8 cellular contexts compared by ENCODE assay signal in the genomic region with DNA sequence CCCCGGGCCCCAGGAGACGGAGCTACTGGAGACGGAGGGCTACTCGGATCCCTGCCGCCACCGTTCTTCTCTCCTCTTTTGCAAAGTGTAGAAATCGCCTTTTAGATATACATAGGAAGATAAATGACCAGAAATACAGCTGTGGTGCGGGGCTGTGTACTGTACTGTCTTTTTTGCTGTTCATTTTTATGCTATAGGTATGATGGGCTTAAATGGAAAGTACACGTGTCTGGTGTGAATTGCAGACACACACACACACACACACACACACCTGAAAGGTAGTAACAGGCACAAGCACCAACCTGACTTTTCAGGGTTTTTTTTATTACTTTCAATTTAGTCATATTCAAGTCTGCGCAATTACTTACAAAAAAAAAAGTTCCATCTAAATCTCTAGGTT. TPM values are rescaled to one million over a fixed set of nuclear protein-coding genes. Genes with fewer than 3 reads are reported as not detected.
A peak's percentile ranks its signal among the peaks of the same experiment; 100 is the strongest.
DNase-seq lines count a peak whose midpoint lies in the region; ATAC-seq and TF ChIP-seq lines count a peak whose summit lies in the region.

No MANE protein-coding gene starts in this region.

- H3K36me3 ChIP-seq in HAP-1 (replicated peaks), result no peaks in the 10 kb centered on the region
- H3K36me3 ChIP-seq in iPS-15b (ENCODE audit: control insufficient read depth, insufficient read depth, low read length), result no peaks in the 10 kb centered on the region
- no peaks in the 10 kb centered on the region for H3K36me3 ChIP-seq in skeletal muscle tissue (ENCODE audit: control insufficient read depth in 3 of 3, insufficient read depth in 3 of 3, low read length in 3 of 3)
- H3K36me3 ChIP-seq in naive thymus-derived CD4-positive, alpha-beta T cell (ENCODE audit: control insufficient read depth in 2 of 3, insufficient read depth in 3 of 3, low read length in 3 of 3), result no peaks in the 10 kb centered on the region

- CTCF ChIA-PET in naive thymus-derived CD4-positive, alpha-beta T cell (lab: Charles Lee), result interaction anchor here (0.6 kb wide), 1 partner anchor 693 kb away, joined by 3 read pairs; no protein-coding TSS in a partner anchor

- in situ Hi-C loops in HAP-1 (cut with MboI; ENCODE audit: low sequenced_read_pairs), result no loop called here

- no peaks in the 10 kb centered on the region for H3K36me3 Mint-ChIP-seq in naive thymus-derived CD4-positive, alpha-beta T cell

- H3K27me3 Mint-ChIP-seq in naive thymus-derived CD4-positive, alpha-beta T cell, result peaks cover 24 to 63% (median 45%) of the 10 kb centered on the region in 5 donors

- H3K9me3 ChIP-seq in HAP-1 (no peaks in the 10 kb centered on the region), iPS-15b (ENCODE audit: control insufficient read depth, insufficient read depth, low read length) (no peaks in the 10 kb centered on the region), skeletal muscle tissue (ENCODE audit: control insufficient read depth in 3 of 3, low read length in 3 of 3) (no peaks in the 10 kb centered on the region)
- H3K9me3 ChIP-seq in naive thymus-derived CD4-positive, alpha-beta T cell (ENCODE audit: control insufficient read depth in 2 of 3, low read length in 3 of 3), result no peaks in the 10 kb centered on the region

- DNase-seq in HAP-1 (ENCODE audit: low spot score in 2 of 2), result no peak
- no peak for DNase-seq in naive thymus-derived CD4-positive, alpha-beta T cell
- no peak for DNase-seq in HUDEP-2 (lab: John Stamatoyannopoulos, UW; ENCODE audit: unreplicated experiment in 76 of 76)
- DNase-seq in medulla oblongata (ENCODE audit: extremely low spot score), result no peak
- no peak for DNase-seq in islet precursor cell

- peaks cover 0 to 16% (median 2%) of the 10 kb centered on the region in 11 donors for H3K9me3 Mint-ChIP-seq in naive thymus-derived CD4-positive, alpha-beta T cell

- POLR2A ChIA-PET in naive thymus-derived CD4-positive, alpha-beta T cell (lab: Charles Lee), result no interaction called here

- no peak overlapping the region for H3K27ac ChIP-seq in skeletal muscle tissue (ENCODE audit: low read depth, low read length)
- no peak overlapping the region for H3K27ac ChIP-seq in naive thymus-derived CD4-positive, alpha-beta T cell (ENCODE audit: low read depth, low read length)

- H3K27ac Mint-ChIP-seq in naive thymus-derived CD4-positive, alpha-beta T cell, result no peak overlapping the region

- no peaks in the 10 kb centered on the region for H3K4me1 ChIP-seq in HAP-1
- H3K4me1 ChIP-seq in iPS-15b (ENCODE audit: control insufficient read depth, insufficient read depth, low read length), result peaks cover 5% of the 10 kb centered on the region
- peaks cover 0 to 6% (median 4%) of the 10 kb centered on the region in 3 donors for H3K4me1 ChIP-seq in skeletal muscle tissue (ENCODE audit: control insufficient read depth in 3 of 3, insufficient read depth in 3 of 3, low read length in 3 of 3)
- no peaks in the 10 kb centered on the region for H3K4me1 ChIP-seq in naive thymus-derived CD4-positive, alpha-beta T cell (ENCODE audit: control insufficient read depth in 2 of 2, insufficient read depth in 2 of 2, low read length in 2 of 2)

- H3K9ac ChIP-seq in iPS-15b (ENCODE audit: low read depth, low read length) (peak overlapping the region; percentile 82), skeletal muscle tissue (ENCODE audit: low read depth in 1 of 3, low read length in 3 of 3) (no peak overlapping the region)

- H3K27me3 ChIP-seq in HAP-1 (ENCODE audit: low read depth) (peaks cover 59% of the 10 kb centered on the region), iPS-15b (ENCODE audit: control insufficient read depth, insufficient read depth, low read length) (no peaks in the 10 kb centered on the region), skeletal muscle tissue (ENCODE audit: control insufficient read depth in 3 of 3, insufficient read depth in 3 of 3, low read length in 3 of 3) (peaks cover 16 to 24% (median 17%) of the 10 kb centered on the region in 3 donors)
- H3K27me3 ChIP-seq in naive thymus-derived CD4-positive, alpha-beta T cell (ENCODE audit: control insufficient read depth in 2 of 2, insufficient read depth in 2 of 2, low read length in 2 of 2), result no peaks in the 10 kb centered on the region

- H3K4me3 ChIP-seq in HAP-1 (peak overlapping the region; percentile 25; the same call in 1 of the 2 replicates), WI38 (ENCODE audit: low read depth, low read length) (peak overlapping the region; percentile 52), iPS-15b (ENCODE audit: low read depth, low read length) (peak overlapping the region; percentile 85), skeletal muscle tissue (ENCODE audit: low read length in 3 of 3) (peak overlapping the region; percentile 57 to 68 (median 68))
- H3K4me3 ChIP-seq in naive thymus-derived CD4-positive, alpha-beta T cell (ENCODE audit: low read length), result no peak overlapping the region

- no peak for ATAC-seq in naive thymus-derived CD4-positive, alpha-beta T cell

- no peak for TF ChIP-seq CTCF in WI38 (IDR thresholded peaks at IDR 0.05; ENCODE audit: low read depth, low read length)

- intact Hi-C loops in naive thymus-derived CD4-positive, alpha-beta T cell (cut with micrococcal nuclease), result no loop called here

- H3K4me3 Mint-ChIP-seq in naive thymus-derived CD4-positive, alpha-beta T cell, result peak overlapping the region in 3 of 10 donors; percentile 12 to 30 (median 19)

- peaks cover 0 to 14% (median 5%) of the 10 kb centered on the region in 7 donors for H3K4me1 Mint-ChIP-seq in naive thymus-derived CD4-positive, alpha-beta T cell

RNA-seq across cellular contexts. Expression of a gene that starts 0.8 kb away (rescaled TPM):
- total RNA-seq in skeletal muscle tissue, result 4.7 TPM
- total RNA-seq in naive thymus-derived CD4-positive, alpha-beta T cell, result not detected
- polyA plus RNA-seq in naive thymus-derived CD4-positive, alpha-beta T cell, result not detected
